In the genomic region with DNA sequence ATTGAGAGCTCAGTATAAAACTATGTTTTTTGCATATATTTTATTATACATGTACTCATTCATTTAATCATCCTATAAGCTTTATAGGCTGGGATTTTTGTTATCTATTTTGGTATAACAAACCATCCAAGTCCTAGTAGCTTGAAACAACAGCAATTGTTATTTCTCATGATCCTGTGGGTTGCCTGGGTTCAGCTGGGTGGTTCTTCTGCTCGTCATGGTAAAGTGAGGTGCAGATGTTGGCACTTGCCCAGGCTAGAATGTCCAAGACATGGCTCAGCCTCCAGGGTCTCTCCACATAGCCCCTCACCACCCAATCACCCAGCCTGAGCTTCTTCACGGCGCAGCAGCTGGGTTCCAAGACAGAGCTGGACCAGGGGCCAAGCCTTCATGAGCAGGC, we compare ENCODE assay signal across 1 cellular context.
TF ChIP-seq lines count a peak whose summit lies in the region.

No MANE protein-coding gene starts in this region.

TF ChIP-seq in H1, 55 proteins besides CTCF, POLR2A, EP300 and RAD21:
- TF ChIP-seq TAF1 (IDR thresholded peaks at IDR 0.05; ENCODE audit: low read depth, low read length) (no peak), CEBPB (IDR thresholded peaks at IDR 0.05; ENCODE audit: low read depth, low read length) (no peak), HDAC2 (IDR thresholded peaks at IDR 0.05; ENCODE audit: borderline replicate concordance in 1 of 2, low read depth in 2 of 2, low read length in 2 of 2) (no peak), POU5F1 (IDR thresholded peaks at IDR 0.05; ENCODE audit: low read depth, low read length) (no peak)
- TF ChIP-seq, protein P1, sequence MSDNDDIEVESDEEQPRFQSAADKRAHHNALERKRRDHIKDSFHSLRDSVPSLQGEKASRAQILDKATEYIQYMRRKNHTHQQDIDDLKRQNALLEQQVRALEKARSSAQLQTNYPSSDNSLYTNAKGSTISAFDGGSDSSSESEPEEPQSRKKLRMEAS (IDR thresholded peaks at IDR 0.05): no peak
